Comparison of ENCODE assay signal across 11 cellular contexts in the genomic region with DNA sequence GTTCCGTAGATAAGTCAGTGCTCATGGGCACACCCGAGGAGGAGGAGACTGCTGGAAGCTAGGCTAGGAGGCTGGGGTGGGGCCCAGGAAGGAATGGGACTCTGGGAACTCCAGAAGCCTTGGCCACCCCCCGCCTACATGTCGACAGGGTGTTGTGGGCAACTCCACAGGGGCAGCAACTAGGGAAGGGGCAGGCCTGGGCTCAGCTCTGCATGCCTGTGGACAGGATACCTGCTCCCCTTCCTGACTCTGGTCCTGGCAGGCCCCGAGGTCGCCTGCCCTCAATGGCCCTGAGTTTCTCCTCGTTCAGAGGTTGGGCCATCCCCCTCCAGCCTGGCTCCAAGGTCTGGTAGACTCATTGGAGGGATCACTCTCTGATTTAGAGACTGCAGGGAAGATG.
"Had no signal": no experiment of that assay in that cellular context is flagged by ENCODE, and none has a peak within 500 bp of the region (broad histone marks: within the 10 kb centered on the region; RNA-seq: fewer than 3 reads in every experiment).

No MANE protein-coding gene starts in this region.

- H3K4me3 ChIP-seq: GM23248, K562 had no signal

- DNase-seq: GM23248, GOT3, H9, HCEC 1CT, HFFc6, IMR-90, KG1 had no signal

- H3K9ac ChIP-seq: GM23248 had no signal

- FAIRE-seq: H54, HepG2, K562 had no signal

- H3K27ac ChIP-seq: GM23248, HL-60 had no signal

- H2AFZ ChIP-seq: GM23248 had no signal
